Comparison of ENCODE assay signal across 9 cellular contexts in genomic region chr18:22977847-22978701, GRCh38. TPM values are rescaled to one million over a fixed set of nuclear protein-coding genes. Genes with fewer than 3 reads are reported as not detected.
DNase-seq lines count a peak whose midpoint lies in the region; TF ChIP-seq lines count a peak whose summit lies in the region.
"Had no signal": no experiment of that assay in that cellular context is flagged by ENCODE, and none has a peak within 500 bp of the region (broad histone marks: within the 10 kb centered on the region; RNA-seq: fewer than 3 reads in every experiment).

No MANE protein-coding gene starts in this region.

- DNase-seq in NCI-H1417 (lab: John Stamatoyannopoulos, UW) (peak in 2 of 3 experiments; percentile 13 to 70), NCI-H1417 treated with DMSO at 0.1 percent for 48 hours (lab: John Stamatoyannopoulos, UW) (no peak), epithelial cell of proximal tubule (ENCODE audit: low read depth) (peak; percentile 93), skeletal muscle cell (ENCODE audit: low read depth) (peak; percentile 56), spleen (no peak), T-helper 9 cell (no peak), NAMALWA (ENCODE audit: low spot score) (no peak)

- H3K27me3 ChIP-seq in OCI-LY3 (ENCODE audit: low read depth, low read length) (no peaks in the 10 kb centered on the region), spleen (replicated peaks in 1 of 7) (no peaks in the 10 kb centered on the region)

- no peak for TF ChIP-seq POLR2A in spleen (IDR thresholded peaks at IDR 0.05)

- no peak; the same call in 1 of the 2 replicates for TF ChIP-seq CTCF in OCI-LY3 (IDR thresholded peaks at IDR 0.05; ENCODE audit: low read depth, low read length)
- TF ChIP-seq CTCF in epithelial cell of proximal tubule (conservative IDR thresholded peaks at IDR 0.05; ENCODE audit: low read depth, low read length) = peak; percentile 5
- TF ChIP-seq CTCF in spleen (IDR thresholded peaks at IDR 0.05 in 8 of 11, conservative IDR thresholded peaks at IDR 0.05 in 3 of 11) = no peak

- H3K27ac ChIP-seq in OCI-LY3 (ENCODE audit: low read length) = peak overlapping the region; percentile 22
- H3K27ac ChIP-seq in spleen = no peak overlapping the region
- H3K27ac ChIP-seq: 22Rv1 had no signal

- H3K4me1 ChIP-seq in OCI-LY3 (ENCODE audit: low read length) (peaks cover 43% of the 10 kb centered on the region), spleen (peaks cover 0 to 9% (median 0%) of the 10 kb centered on the region in 6 donors)

- H3K9me3 ChIP-seq in OCI-LY3 (ENCODE audit: insufficient read depth, low read length) (no peaks in the 10 kb centered on the region), spleen (no peaks in the 10 kb centered on the region)

- no peaks in the 10 kb centered on the region for H3K79me2 ChIP-seq in OCI-LY3 (ENCODE audit: low read length)

- H3K4me3 ChIP-seq in OCI-LY3 (ENCODE audit: low read length) (0 out of 2 replicates have a peak overlapping the region, but pooled peaks have one; percentile 5), epithelial cell of proximal tubule (ENCODE audit: low read depth, low read length) (peak overlapping the region; percentile 55), skeletal muscle cell (ENCODE audit: low read depth, low read length) (no peak overlapping the region), spleen (no peak overlapping the region)

- H3K9ac ChIP-seq in OCI-LY3 (ENCODE audit: low read length) = no peak overlapping the region; the same call in 1 of the 2 replicates

- peaks cover 19% of the 10 kb centered on the region for H3K36me3 ChIP-seq in OCI-LY3 (replicated peaks; ENCODE audit: low read depth, low read length)
- peaks cover 0 to 20% (median 0%) of the 10 kb centered on the region in 6 donors for H3K36me3 ChIP-seq in spleen

- H4K20me1 ChIP-seq in OCI-LY3 (ENCODE audit: insufficient read depth, low read length) = no peaks in the 10 kb centered on the region

- 0 out of 2 replicates have a peak overlapping the region, but pooled peaks have one; percentile 2 for H2AFZ ChIP-seq in OCI-LY3 (ENCODE audit: low read depth, low read length)

- WGBS in spleen, 5 donors = 57 to 65% (median 61%) methylated on average over 5 of the region's 5 CpGs

- intact Hi-C loops in spleen (cut with DNase I; ENCODE audit: low total_unique reads) = no loop called here

- peak overlapping the region; percentile 48 for H3K4me2 ChIP-seq in OCI-LY3 (ENCODE audit: low read length)

RNA-seq across cellular contexts. Expression of gene RBBP8, which starts 44.9 kb away (rescaled TPM):
- 57.0 and 64.2 TPM in 2 replicates for total RNA-seq in epithelial cell of proximal tubule
- 10 to 100 TPM; 10.6 to 21.4 (median 15.9) TPM for total RNA-seq in spleen
- 10 to 100 TPM; 15.6 to 19.6 (median 18.8) TPM for polyA plus RNA-seq in spleen

Comparison
In these comparisons a context has a peak if more than half of its experiments do, and no peak if none do; other contexts are left out.
1. DNase-seq: peak in NCI-H1417 (2 of 3), epithelial cell of proximal tubule (single experiment) and skeletal muscle cell (single experiment); none in NCI-H1417 treated with DMSO at 0.1 percent for 48 hours (single experiment), spleen (single experiment), T-helper 9 cell (single experiment) and NAMALWA (single experiment).
2. H3K4me3 ChIP-seq: peak in OCI-LY3 (single experiment) and epithelial cell of proximal tubule (single experiment); none in skeletal muscle cell (single experiment) and spleen (0 of 8).